In genomic region chr1:85290826-85291225, GRCh38 we compare ENCODE assay signal across 26 cellular contexts. TPM values are rescaled to one million over a fixed set of nuclear protein-coding genes. Genes with fewer than 3 reads are reported as not detected.
A peak's percentile ranks its signal among the peaks of the same experiment; 100 is the strongest.
DNase-seq lines count a peak whose midpoint lies in the region; ATAC-seq, FAIRE-seq and TF ChIP-seq lines count a peak whose summit lies in the region.
"Had no signal": no experiment of that assay in that cellular context is flagged by ENCODE, and none has a peak within 500 bp of the region (broad histone marks: within the 10 kb centered on the region; RNA-seq: fewer than 3 reads in every experiment).

No MANE protein-coding gene starts in this region.

- in situ Hi-C loops in Panc1 (cut with HindIII; ENCODE audit: low pct_unique_long_range_greater_than_20kb, low sequenced_read_pairs), result no loop called here

- no peaks in the 10 kb centered on the region for H3K36me3 ChIP-seq in Panc1 (ENCODE audit: control insufficient read depth, insufficient read depth, low read length)
- H3K36me3 ChIP-seq: heart left ventricle, suprapubic skin, uterus had no signal

- POLR2A ChIA-PET in Panc1 (lab: Charles Lee), result interaction anchor here (2.2 kb wide), 1 partner anchor 14 kb away, joined by 8 read pairs; the partner anchor contains the start of gene BCL10

- peaks cover 41% of the 10 kb centered on the region for H3K4me1 ChIP-seq in Panc1 (ENCODE audit: control insufficient read depth, insufficient read depth, low read length)
- H3K4me1 ChIP-seq: uterus had no signal

- H3K27ac ChIP-seq in Panc1 (ENCODE audit: low read length), result peak overlapping the region; percentile 80
- H3K27ac ChIP-seq in caudate nucleus (ENCODE audit: low read depth, low read length), result no peak overlapping the region
- H3K27ac ChIP-seq: uterus had no signal

- TF ChIP-seq CTCF in AG10803 (conservative IDR thresholded peaks at IDR 0.05; ENCODE audit: low read length), result no peak
- no peak for TF ChIP-seq CTCF in Panc1 (IDR thresholded peaks at IDR 0.05)
- TF ChIP-seq CTCF in D721Med (IDR thresholded peaks at IDR 0.05; ENCODE audit: insufficient read depth, missing control alignments), result no peak

- DNase-seq in AG10803 (ENCODE audit: low read depth), result peak; percentile 51
- peak; percentile 42 for DNase-seq in GM03348 (ENCODE audit: low spot score)
- no peak for DNase-seq in Panc1 (ENCODE audit: low read depth, low spot score)
- DNase-seq in hepatic stellate cell (ENCODE audit: low spot score), result peak; percentile 39
- DNase-seq in D721Med (ENCODE audit: insufficient read length, low spot score), result no peak
- no peak for DNase-seq in putamen (ENCODE audit: low spot score)
- no peak for DNase-seq in caudate nucleus (lab: John Stamatoyannopoulos, UW)
- DNase-seq in NCI-H2171 (lab: John Stamatoyannopoulos, UW), result no peak
- DNase-seq: activated naive CD4-positive, alpha-beta T cell treated with anti-CD3 and anti-CD28 coated beads, Interleukin-2, amount 50 U/mL, for 16 hours; DMS 273 treated with DMSO at 0.1 percent for 48 hours; GDM1; H7; heart left ventricle; left colon; natural killer cell; NCI-H1105; NCI-H2081; NCI-H82; Right ventricle myocardium superior; small intestine; uterus had no signal

- no TSS peak for BruUV-seq in Panc1 (replicated peaks; lab: Mats Ljungman, UMichigan)

- H3K9me3 ChIP-seq in Panc1 (ENCODE audit: control insufficient read depth, insufficient read depth, low read depth, low read length), result no peaks in the 10 kb centered on the region
- H3K9me3 ChIP-seq: heart left ventricle, suprapubic skin, uterus had no signal

- ATAC-seq in Panc1, result no peak
- ATAC-seq: HepG2; left colon; natural killer cell; stimulated activated effector memory CD8-positive, alpha-beta T cell treated with anti-CD3 and anti-CD28 coated beads, Interleukin-12 subunit alpha, Interleukin-12 subunit beta, amount 100 ng/mL, for 72 hours; WTC11 had no signal

- FAIRE-seq in D721Med (lab: Jason Lieb, UNC), result no peak
- FAIRE-seq: GM18507, HepG2, small intestine had no signal

- intact Hi-C loops in Panc1 (cut with micrococcal nuclease; ENCODE audit: unreplicated experiment), result no loop called here

- CTCF ChIA-PET in Panc1 (lab: Charles Lee), result no interaction called here

- no peaks in the 10 kb centered on the region for H3K27me3 ChIP-seq in Panc1 (ENCODE audit: control insufficient read depth, insufficient read depth, low read length)
- H3K27me3 ChIP-seq: heart left ventricle, suprapubic skin, uterus had no signal

- H3K4me3 ChIP-seq in AG10803 (ENCODE audit: low read length) (no peak overlapping the region), Panc1 (ENCODE audit: low read depth in 2 of 2, low read length in 2 of 2) (no peak overlapping the region)
- H3K4me3 ChIP-seq: heart left ventricle, suprapubic skin, uterus had no signal

RNA-seq across cellular contexts. Expression of gene BCL10, which starts 14.4 kb away (rescaled TPM):
- total RNA-seq in Panc1 (2021; ENCODE audit: unreplicated experiment), result 69.9 TPM
- 32.8 TPM for polyA plus RNA-seq in Panc1 (2012; ENCODE audit: insufficient read length)

RNA-seq across cellular contexts. Expression of gene C1orf52, which starts 31.4 kb away (rescaled TPM):
- total RNA-seq in Panc1 (2021; ENCODE audit: unreplicated experiment), result 51.6 TPM
- 44.0 TPM for polyA plus RNA-seq in Panc1 (2012; ENCODE audit: insufficient read length)

Comparison
In these comparisons a context has a peak if more than half of its experiments do, and no peak if none do; other contexts are left out.
1. DNase-seq: peak in AG10803 (single experiment), GM03348 (single experiment) and hepatic stellate cell (single experiment); none in Panc1 (single experiment), D721Med (single experiment), putamen (single experiment), caudate nucleus (0 of 61) and NCI-H2171 (single experiment).